ENCODE assay signal across 8 cellular contexts in the genomic region with DNA sequence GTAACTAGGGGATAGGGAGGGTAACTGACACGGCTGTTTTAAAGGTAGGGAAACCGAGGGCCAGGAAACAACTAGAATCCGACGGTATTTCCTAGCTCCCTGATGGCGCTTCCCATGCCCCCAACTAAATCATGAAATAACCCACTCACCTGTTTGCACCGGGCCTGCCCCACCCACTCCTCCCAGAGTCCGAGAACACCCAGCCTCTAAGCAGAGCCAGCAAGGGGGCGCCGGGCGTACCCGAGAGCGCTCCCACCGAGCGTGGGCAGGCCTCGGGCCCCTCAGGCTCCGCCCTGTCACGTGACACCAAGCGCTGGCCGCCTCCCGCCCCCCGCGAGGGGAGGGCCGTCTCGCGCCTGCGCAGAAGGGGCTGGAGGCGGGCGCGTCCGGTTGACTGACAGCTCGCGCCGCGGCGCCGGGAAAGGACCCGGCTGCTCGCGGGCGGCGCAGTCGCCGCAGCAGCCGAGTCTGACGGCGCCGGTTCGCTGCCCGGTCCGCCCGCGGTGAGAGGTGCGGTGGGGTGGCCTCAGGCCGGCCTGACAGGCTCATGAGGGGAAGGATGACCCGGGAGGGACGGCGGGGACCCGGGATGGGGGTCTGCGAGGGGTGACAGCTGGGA. TPM values are rescaled to one million over a fixed set of nuclear protein-coding genes. Genes with fewer than 3 reads are reported as not detected.
DNase-seq lines count a peak whose midpoint lies in the region; ATAC-seq lines count a peak whose summit lies in the region.

A gene with protein sequence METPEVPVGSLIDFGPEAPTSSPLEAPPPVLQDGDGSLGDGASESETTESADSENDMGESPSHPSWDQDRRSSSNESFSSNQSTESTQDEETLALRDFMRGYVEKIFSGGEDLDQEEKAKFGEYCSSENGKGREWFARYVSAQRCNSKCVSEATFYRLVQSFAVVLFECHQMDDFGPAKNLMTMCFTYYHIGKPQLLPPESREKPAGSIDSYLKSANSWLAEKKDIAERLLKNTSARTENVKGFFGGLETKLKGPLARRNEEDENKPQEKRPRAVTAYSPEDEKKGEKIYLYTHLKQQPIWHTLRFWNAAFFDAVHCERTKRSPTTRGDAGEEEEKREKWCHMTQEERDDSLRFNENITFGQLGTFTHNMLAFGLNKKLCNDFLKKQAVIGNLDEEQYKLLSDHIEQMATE (plus strand): TSS at position 447 of the 619 bp plus-strand sequence. CDS start 39,277 bp downstream, outside the sequence.

- peak; percentile 70 for ATAC-seq in GM19455 (IDR thresholded peaks at IDR 0.05; ENCODE audit: unreplicated experiment)
- peak; percentile 58 for ATAC-seq in effector memory CD8-positive, alpha-beta T cell (replicated peaks)

- H3K27ac Mint-ChIP-seq in effector memory CD8-positive, alpha-beta T cell: peak within 1 kb of the TSS; percentile 94

- peak within 1 kb of the TSS; percentile 92 to 94 for H3K4me3 Mint-ChIP-seq in effector memory CD8-positive, alpha-beta T cell

- no peaks in the 10 kb centered on the region for H3K27me3 Mint-ChIP-seq in effector memory CD8-positive, alpha-beta T cell

- peak; percentile 96 for DNase-seq in COLO668 (lab: John Stamatoyannopoulos, UW; ENCODE audit: unreplicated experiment)
- peak; percentile 92 for DNase-seq in HPDE6-E6E7 (ENCODE audit: extremely low spot score)
- peak; percentile 65 for DNase-seq in NK-92 (lab: John Stamatoyannopoulos, UW; ENCODE audit: unreplicated experiment)
- peak; percentile 83 to 96 (median 91) for DNase-seq in activated CD8-positive, alpha-beta memory T cell treated with anti-CD3 and anti-CD28 coated beads for 48 hours (ENCODE audit: low read depth in 2 of 3, low spot score in 2 of 3)
- DNase-seq in effector memory CD8-positive, alpha-beta T cell: peak; percentile 96 to 98 (median 97)
- peak; percentile 98 for DNase-seq in mesenteric fat pad (ENCODE audit: low spot score)
- DNase-seq in stimulated activated CD8-positive, alpha-beta memory T cell treated with anti-CD3 and anti-CD28 coated beads, Interleukin-15, amount 100 ng/mL, for 1 hour (ENCODE audit: low read depth): peak; percentile 88

- peaks cover 21 to 30% of the 10 kb centered on the region in 2 donors for H3K4me1 Mint-ChIP-seq in effector memory CD8-positive, alpha-beta T cell (ENCODE audit: low read depth in 2 of 2)

- H3K36me3 Mint-ChIP-seq in effector memory CD8-positive, alpha-beta T cell (ENCODE audit: insufficient read depth): peaks cover 26% of the 10 kb centered on the region

- H3K9me3 Mint-ChIP-seq in effector memory CD8-positive, alpha-beta T cell: no peaks in the 10 kb centered on the region

RNA-seq across cellular contexts. Expression of the gene that starts here (rescaled TPM):
- 12.7 TPM for total RNA-seq in mesenteric fat pad

Comparison
In these comparisons a context has a peak if more than half of its experiments do, and no peak if none do; other contexts are left out.
1. Peak in every context shown above with its lines: DNase-seq and ATAC-seq.